1 cellular context compared by ENCODE assay signal in genomic region chr19:28578786-28579505, GRCh38.
TF ChIP-seq lines count a peak whose summit lies in the region.

No MANE protein-coding gene starts in this region.

TF ChIP-seq in K562, 482 proteins besides CTCF, POLR2A, EP300 and RAD21 (continued from another document):
- TF ChIP-seq, protein P1, sequence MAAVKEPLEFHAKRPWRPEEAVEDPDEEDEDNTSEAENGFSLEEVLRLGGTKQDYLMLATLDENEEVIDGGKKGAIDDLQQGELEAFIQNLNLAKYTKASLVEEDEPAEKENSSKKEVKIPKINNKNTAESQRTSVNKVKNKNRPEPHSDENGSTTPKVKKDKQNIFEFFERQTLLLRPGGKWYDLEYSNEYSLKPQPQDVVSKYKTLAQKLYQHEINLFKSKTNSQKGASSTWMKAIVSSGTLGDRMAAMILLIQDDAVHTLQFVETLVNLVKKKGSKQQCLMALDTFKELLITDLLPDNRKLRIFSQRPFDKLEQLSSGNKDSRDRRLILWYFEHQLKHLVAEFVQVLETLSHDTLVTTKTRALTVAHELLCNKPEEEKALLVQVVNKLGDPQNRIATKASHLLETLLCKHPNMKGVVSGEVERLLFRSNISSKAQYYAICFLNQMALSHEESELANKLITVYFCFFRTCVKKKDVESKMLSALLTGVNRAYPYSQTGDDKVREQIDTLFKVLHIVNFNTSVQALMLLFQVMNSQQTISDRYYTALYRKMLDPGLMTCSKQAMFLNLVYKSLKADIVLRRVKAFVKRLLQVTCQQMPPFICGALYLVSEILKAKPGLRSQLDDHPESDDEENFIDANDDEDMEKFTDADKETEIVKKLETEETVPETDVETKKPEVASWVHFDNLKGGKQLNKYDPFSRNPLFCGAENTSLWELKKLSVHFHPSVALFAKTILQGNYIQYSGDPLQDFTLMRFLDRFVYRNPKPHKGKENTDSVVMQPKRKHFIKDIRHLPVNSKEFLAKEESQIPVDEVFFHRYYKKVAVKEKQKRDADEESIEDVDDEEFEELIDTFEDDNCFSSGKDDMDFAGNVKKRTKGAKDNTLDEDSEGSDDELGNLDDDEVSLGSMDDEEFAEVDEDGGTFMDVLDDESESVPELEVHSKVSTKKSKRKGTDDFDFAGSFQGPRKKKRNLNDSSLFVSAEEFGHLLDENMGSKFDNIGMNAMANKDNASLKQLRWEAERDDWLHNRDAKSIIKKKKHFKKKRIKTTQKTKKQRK (IDR thresholded peaks at IDR 0.05; ENCODE audit: borderline replicate concordance, low read depth, low read length), result no peak
- TF ChIP-seq NFYB (IDR thresholded peaks at IDR 0.05; ENCODE audit: extremely low read depth, insufficient read length) (peak; percentile 2), GTF2E2 (tag; IDR thresholded peaks at IDR 0.05) (no peak), NR1H2 (CRISPR knock-in tag; IDR thresholded peaks at IDR 0.05) (no peak), HDAC8 (tag; IDR thresholded peaks at IDR 0.05) (no peak), XRCC3 (IDR thresholded peaks at IDR 0.05) (no peak), SRSF1 (IDR thresholded peaks at IDR 0.05; ENCODE audit: low read depth, low read length) (no peak), TOE1 (IDR thresholded peaks at IDR 0.05; ENCODE audit: borderline replicate concordance) (peak; percentile 82), TOE1 (CRISPR knock-in tag; IDR thresholded peaks at IDR 0.05; ENCODE audit: borderline replicate concordance, low read depth) (no peak), ZSCAN32 (CRISPR knock-in tag; IDR thresholded peaks at IDR 0.05) (no peak), SMARCC2 (IDR thresholded peaks at IDR 0.05; ENCODE audit: low read depth) (no peak), TFE3 (CRISPR knock-in tag; IDR thresholded peaks at IDR 0.05) (peak; percentile 86), NCOA2 (IDR thresholded peaks at IDR 0.05; ENCODE audit: partially characterized antibody in 2 of 2) (no peak), RUNX1 (IDR thresholded peaks at IDR 0.05; ENCODE audit: low read depth) (no peak), ZNF436 (CRISPR knock-in tag; IDR thresholded peaks at IDR 0.05) (no peak), CSDE1 (IDR thresholded peaks at IDR 0.05) (no peak)
- TF ChIP-seq, protein P2, sequence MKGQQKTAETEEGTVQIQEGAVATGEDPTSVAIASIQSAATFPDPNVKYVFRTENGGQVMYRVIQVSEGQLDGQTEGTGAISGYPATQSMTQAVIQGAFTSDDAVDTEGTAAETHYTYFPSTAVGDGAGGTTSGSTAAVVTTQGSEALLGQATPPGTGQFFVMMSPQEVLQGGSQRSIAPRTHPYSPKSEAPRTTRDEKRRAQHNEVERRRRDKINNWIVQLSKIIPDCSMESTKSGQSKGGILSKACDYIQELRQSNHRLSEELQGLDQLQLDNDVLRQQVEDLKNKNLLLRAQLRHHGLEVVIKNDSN (CRISPR knock-in tag; IDR thresholded peaks at IDR 0.05), result peak; percentile 83
- TF ChIP-seq, protein P3, sequence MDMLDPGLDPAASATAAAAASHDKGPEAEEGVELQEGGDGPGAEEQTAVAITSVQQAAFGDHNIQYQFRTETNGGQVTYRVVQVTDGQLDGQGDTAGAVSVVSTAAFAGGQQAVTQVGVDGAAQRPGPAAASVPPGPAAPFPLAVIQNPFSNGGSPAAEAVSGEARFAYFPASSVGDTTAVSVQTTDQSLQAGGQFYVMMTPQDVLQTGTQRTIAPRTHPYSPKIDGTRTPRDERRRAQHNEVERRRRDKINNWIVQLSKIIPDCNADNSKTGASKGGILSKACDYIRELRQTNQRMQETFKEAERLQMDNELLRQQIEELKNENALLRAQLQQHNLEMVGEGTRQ (CRISPR knock-in tag; IDR thresholded peaks at IDR 0.05), result peak; percentile 72
TF ChIP-seq in K562: peak in this region for 6.
